Comparison of ENCODE assay signal across 13 cellular contexts in the genomic region with DNA sequence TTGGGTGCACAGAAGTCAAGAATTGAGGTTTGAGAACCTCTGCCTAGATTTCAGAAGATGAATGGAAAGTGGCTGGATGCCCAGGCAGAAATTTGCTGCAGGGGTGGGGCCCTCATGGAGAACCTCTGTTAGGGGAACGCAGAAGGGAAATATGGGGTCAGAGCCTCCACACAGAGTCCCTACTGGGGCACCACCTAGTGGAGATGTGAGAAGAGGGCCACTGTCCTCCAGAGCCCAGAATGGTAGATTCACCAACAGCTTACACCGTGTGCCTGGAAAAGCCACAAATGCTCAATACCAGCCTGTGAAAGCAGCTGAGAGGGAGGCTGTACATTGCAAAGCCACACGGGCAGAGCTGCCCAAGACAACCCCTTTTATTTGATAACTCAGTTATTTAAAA.
A peak's percentile ranks its signal among the peaks of the same experiment; 100 is the strongest.
DNase-seq lines count a peak whose midpoint lies in the region; ATAC-seq and TF ChIP-seq lines count a peak whose summit lies in the region.
"Had no signal": no experiment of that assay in that cellular context is flagged by ENCODE, and none has a peak within 500 bp of the region (broad histone marks: within the 10 kb centered on the region; RNA-seq: fewer than 3 reads in every experiment).

No MANE protein-coding gene starts in this region.

- 81 to 87% methylated on average over 3 of the region's 3 CpGs for WGBS in lung, 2 donors
- WGBS in mammary epithelial cell (ENCODE audit: low coverage, missing lambda C conversion rate), result 60% methylated on average over 3 of the region's 3 CpGs

- H3K9me3 ChIP-seq in lung (ENCODE audit: control insufficient read depth in 2 of 2, insufficient read depth in 1 of 2, low read length in 1 of 2) (no peaks in the 10 kb centered on the region), neural progenitor cell (ENCODE audit: low read depth) (peaks cover 4% of the 10 kb centered on the region), mammary epithelial cell (replicated peaks; ENCODE audit: insufficient read depth, low read length) (no peaks in the 10 kb centered on the region)

- no TSS peak for BruUV-seq in mammary epithelial cell (replicated peaks; lab: Mats Ljungman, UMichigan)

- TF ChIP-seq CTCF in HFF-Myc (IDR thresholded peaks at IDR 0.05; ENCODE audit: low read depth, low read length, missing control alignments) (peak; percentile 37), astrocyte of the spinal cord (IDR thresholded peaks at IDR 0.05; ENCODE audit: low read depth, low read length) (peak; percentile 31), lung (IDR thresholded peaks at IDR 0.05; ENCODE audit: control extremely low read depth, extremely low read depth) (peak; percentile 8), neural progenitor cell (IDR thresholded peaks at IDR 0.05) (no peak), mammary epithelial cell (conservative IDR thresholded peaks at IDR 0.05 in 1 of 2, IDR thresholded peaks at IDR 0.05 in 1 of 2; ENCODE audit: extremely low read depth in 1 of 2, insufficient read depth in 1 of 2, low read depth in 1 of 2, low read length in 2 of 2) (peak in 1 of 2 donors; percentile 41)

- H3K4me3 ChIP-seq in HFF-Myc (replicated peaks; ENCODE audit: low read depth, low read length) (no peak overlapping the region), astrocyte of the spinal cord (ENCODE audit: low read depth, low read length) (no peak overlapping the region), lung (no peak overlapping the region), neural progenitor cell (no peak overlapping the region), mammary epithelial cell (replicated peaks in 1 of 3; ENCODE audit: insufficient read depth in 1 of 3, low read depth in 2 of 3, low read length in 3 of 3) (no peak overlapping the region)

- no peaks in the 10 kb centered on the region for H3K36me3 ChIP-seq in lung (ENCODE audit: control insufficient read depth in 2 of 2, insufficient read depth in 2 of 2, low read length in 2 of 2)
- H3K36me3 ChIP-seq in neural progenitor cell, result no peaks in the 10 kb centered on the region
- H3K36me3 ChIP-seq in mammary epithelial cell (ENCODE audit: insufficient read depth, low read length), result no peaks in the 10 kb centered on the region

- H3K27ac Mint-ChIP-seq in activated T-cell treated with anti-CD3 and anti-CD28 coated beads, Interleukin-2, amount 50 U/mL, for 72 hours, result no peak overlapping the region
- no peak overlapping the region for H3K27ac Mint-ChIP-seq in neural progenitor cell
- H3K27ac Mint-ChIP-seq: activated B cell treated with CpG ODN at 0.5 μM for 24 hours; CD4-positive, alpha-beta memory T cell; mesothelial cell of epicardium had no signal

- H3K27me3 ChIP-seq in lung (ENCODE audit: control insufficient read depth, insufficient read depth), result no peaks in the 10 kb centered on the region
- H3K27me3 ChIP-seq in neural progenitor cell, result peaks cover 11% of the 10 kb centered on the region
- no peaks in the 10 kb centered on the region for H3K27me3 ChIP-seq in mammary epithelial cell (ENCODE audit: insufficient read depth, low read length)

- H3K4me1 Mint-ChIP-seq in activated T-cell treated with anti-CD3 and anti-CD28 coated beads, Interleukin-2, amount 50 U/mL, for 72 hours (ENCODE audit: low read depth), result no peaks in the 10 kb centered on the region
- no peaks in the 10 kb centered on the region for H3K4me1 Mint-ChIP-seq in activated T-cell treated with anti-CD3 and anti-CD28 coated beads, Interleukin-2, amount 50 U/mL, for 4 hours (ENCODE audit: low read depth)
- H3K4me1 Mint-ChIP-seq in neural progenitor cell, result no peaks in the 10 kb centered on the region
- H3K4me1 Mint-ChIP-seq: activated B cell treated with CpG ODN at 0.5 μM for 24 hours; CD4-positive, alpha-beta memory T cell; mesothelial cell of epicardium had no signal

- intact Hi-C loops in mammary epithelial cell (cut with micrococcal nuclease), result loop anchor here (1.0 to 10.0 kb wide), 4 partner anchors 190 to 820 kb away; no protein-coding TSS in a partner anchor

- H3K4me2 ChIP-seq in neural progenitor cell (no peak overlapping the region), mammary epithelial cell (ENCODE audit: insufficient read depth, low read depth, low read length) (no peak overlapping the region)

- no peak for ATAC-seq in activated T-cell treated with anti-CD3 and anti-CD28 coated beads, Interleukin-2, amount 50 U/mL, for 72 hours (replicated peaks in 1 of 2)
- no peak for ATAC-seq in activated T-cell treated with anti-CD3 and anti-CD28 coated beads, Interleukin-2, amount 50 U/mL, for 4 hours
- ATAC-seq in lung (ENCODE audit: insufficient read depth, low FRiP score), result no peak

- no peak overlapping the region for H3K9ac ChIP-seq in neural progenitor cell
- no peak overlapping the region for H3K9ac ChIP-seq in mammary epithelial cell (ENCODE audit: insufficient read depth, low read length)

- H3K27ac ChIP-seq in lung (ENCODE audit: low read depth in 1 of 2, low read length in 1 of 2) (no peak overlapping the region), neural progenitor cell (no peak overlapping the region), mammary epithelial cell (ENCODE audit: insufficient read depth, low read depth, low read length) (no peak overlapping the region)

- H4K20me1 ChIP-seq in neural progenitor cell (ENCODE audit: low read depth) (no peaks in the 10 kb centered on the region), mammary epithelial cell (ENCODE audit: insufficient read depth, low read length) (no peaks in the 10 kb centered on the region)

- CTCF ChIA-PET in mammary epithelial cell (lab: Charles Lee; ENCODE audit: low non-redundant PET), result no interaction called here

- in situ Hi-C loops in astrocyte of the spinal cord (cut with HindIII; ENCODE audit: low sequenced_read_pairs) (no loop called here), mammary epithelial cell (cut with MboI; ENCODE audit: low sequenced_read_pairs in 2 of 2) (no loop called here)

- H2AFZ ChIP-seq in neural progenitor cell (replicated peaks) (no peak overlapping the region), mammary epithelial cell (ENCODE audit: low read depth, low read length) (no peak overlapping the region)

- H3K4me3 Mint-ChIP-seq in activated T-cell treated with anti-CD3 and anti-CD28 coated beads, Interleukin-2, amount 50 U/mL, for 72 hours, result no peak overlapping the region
- no peak overlapping the region for H3K4me3 Mint-ChIP-seq in activated T-cell treated with anti-CD3 and anti-CD28 coated beads, Interleukin-2, amount 50 U/mL, for 4 hours
- no peak overlapping the region for H3K4me3 Mint-ChIP-seq in neural progenitor cell
- H3K4me3 Mint-ChIP-seq: activated B cell treated with CpG ODN at 0.5 μM for 24 hours; CD4-positive, alpha-beta memory T cell; mesothelial cell of epicardium had no signal

- peaks cover 4 to 5% of the 10 kb centered on the region in 2 donors for H3K36me3 Mint-ChIP-seq in activated T-cell treated with anti-CD3 and anti-CD28 coated beads, Interleukin-2, amount 50 U/mL, for 72 hours (ENCODE audit: insufficient read depth in 2 of 2)
- H3K36me3 Mint-ChIP-seq in activated T-cell treated with anti-CD3 and anti-CD28 coated beads, Interleukin-2, amount 50 U/mL, for 4 hours (ENCODE audit: insufficient read depth), result no peaks in the 10 kb centered on the region
- H3K36me3 Mint-ChIP-seq in neural progenitor cell, result peaks cover 3% of the 10 kb centered on the region
- H3K36me3 Mint-ChIP-seq: CD4-positive, alpha-beta memory T cell had no signal

- dilution Hi-C loops in mammary epithelial cell (cut with HindIII; ENCODE audit: low sequenced_read_pairs), result no loop called here

- H3K79me2 ChIP-seq in neural progenitor cell (ENCODE audit: low read depth) (no peaks in the 10 kb centered on the region), mammary epithelial cell (ENCODE audit: insufficient read depth, low read length) (no peaks in the 10 kb centered on the region)

- peak; percentile 2 to 10 for DNase-seq in activated T-cell treated with anti-CD3 and anti-CD28 coated beads, Interleukin-2, amount 50 U/mL, for 72 hours
- DNase-seq in activated T-cell treated with anti-CD3 and anti-CD28 coated beads, Interleukin-2, amount 50 U/mL, for 4 hours, result no peak
- DNase-seq in HFF-Myc (ENCODE audit: extremely low read depth, low read depth) (no peak), astrocyte of the spinal cord (ENCODE audit: low read depth, low spot score) (no peak), lung (ENCODE audit: low spot score) (no peak), neural progenitor cell (ENCODE audit: low spot score) (no peak), medulla oblongata (ENCODE audit: extremely low spot score) (no peak), mammary epithelial cell (no peak)
- DNase-seq: activated B cell treated with CpG ODN at 0.5 μM for 24 hours, anterior cingulate cortex, NCI-H146 had no signal

- H3K9me3 Mint-ChIP-seq in activated T-cell treated with anti-CD3 and anti-CD28 coated beads, Interleukin-2, amount 50 U/mL, for 72 hours, result peaks cover 4 to 5% of the 10 kb centered on the region in 2 donors
- no peaks in the 10 kb centered on the region for H3K9me3 Mint-ChIP-seq in activated T-cell treated with anti-CD3 and anti-CD28 coated beads, Interleukin-2, amount 50 U/mL, for 4 hours
- H3K9me3 Mint-ChIP-seq in neural progenitor cell, result peaks cover 15% of the 10 kb centered on the region

- H3K4me1 ChIP-seq in lung (ENCODE audit: control insufficient read depth in 2 of 2, insufficient read depth in 2 of 2, low read length in 2 of 2), result no peaks in the 10 kb centered on the region
- H3K4me1 ChIP-seq in neural progenitor cell, result peaks cover under 1% of the 10 kb centered on the region
- no peaks in the 10 kb centered on the region for H3K4me1 ChIP-seq in mammary epithelial cell (ENCODE audit: insufficient read depth, low read length)

- H3K27me3 Mint-ChIP-seq in activated T-cell treated with anti-CD3 and anti-CD28 coated beads, Interleukin-2, amount 50 U/mL, for 72 hours (ENCODE audit: low read depth), result no peaks in the 10 kb centered on the region
- H3K27me3 Mint-ChIP-seq in activated T-cell treated with anti-CD3 and anti-CD28 coated beads, Interleukin-2, amount 50 U/mL, for 4 hours (ENCODE audit: low read depth), result no peaks in the 10 kb centered on the region
- peaks cover 3% of the 10 kb centered on the region for H3K27me3 Mint-ChIP-seq in neural progenitor cell (ENCODE audit: insufficient read depth, low read depth)
- H3K27me3 Mint-ChIP-seq: activated B cell treated with CpG ODN at 0.5 μM for 24 hours had no signal

- no peaks in the 10 kb centered on the region for H3F3A ChIP-seq in neural progenitor cell (ENCODE audit: low read depth)

Comparison
In these comparisons a context has a peak if more than half of its experiments do, and no peak if none do; other contexts are left out.
1. DNase-seq: peak in activated T-cell treated with anti-CD3 and anti-CD28 coated beads, Interleukin-2, amount 50 U/mL, for 72 hours (2 of 2); none in activated T-cell treated with anti-CD3 and anti-CD28 coated beads, Interleukin-2, amount 50 U/mL, for 4 hours (single experiment), HFF-Myc (single experiment), astrocyte of the spinal cord (single experiment), lung (single experiment), neural progenitor cell (single experiment), medulla oblongata (single experiment) and mammary epithelial cell (single experiment).